ENCODE assay signal across 9 cellular contexts in genomic region chr9:4604678-4605095, GRCh38. TPM values are rescaled to one million over a fixed set of nuclear protein-coding genes. Genes with fewer than 3 reads are reported as not detected.
DNase-seq lines count a peak whose midpoint lies in the region; ATAC-seq and TF ChIP-seq lines count a peak whose summit lies in the region.
"Had no signal": no experiment of that assay in that cellular context is flagged by ENCODE, and none has a peak within 500 bp of the region (broad histone marks: within the 10 kb centered on the region; RNA-seq: fewer than 3 reads in every experiment).

No MANE protein-coding gene starts in this region.

- H3K27ac ChIP-seq in dorsolateral prefrontal cortex, result no peak overlapping the region
- H3K27ac ChIP-seq: skin epidermis had no signal

- ATAC-seq in HG03108 (IDR thresholded peaks at IDR 0.05; ENCODE audit: unreplicated experiment), result peak; percentile 84

- DNase-seq in activated gamma-delta T cell treated with Interleukin-2 at 50 U/mL for 16 hours (peak; percentile 74), activated gamma-delta T cell (lab: John Stamatoyannopoulos, UW) (no peak), NCI-H345 (lab: John Stamatoyannopoulos, UW) (peak; percentile 88), dorsolateral prefrontal cortex (peak in 3 of 10 donors; percentile 38 to 74 (median 68)), medulla oblongata (ENCODE audit: extremely low spot score) (peak; percentile 85)
- peak; percentile 57 for DNase-seq in activated CD4-positive, alpha-beta T cell treated with anti-CD3 and anti-CD28 coated beads, Interleukin-2, amount 50 U/mL, for 1 hour
- peak; percentile 19 to 41 for DNase-seq in stimulated activated CD8-positive, alpha-beta memory T cell treated with anti-CD3 and anti-CD28 coated beads, Interleukin-4, amount 100 ng/mL, for 4 hours (ENCODE audit: low read depth in 2 of 2, low spot score in 1 of 2)

- peak; percentile 50 to 84 (median 72) for TF ChIP-seq CTCF in dorsolateral prefrontal cortex (IDR thresholded peaks at IDR 0.05 in 54 of 56, conservative IDR thresholded peaks at IDR 0.05 in 2 of 56; ENCODE audit: low read depth in 1 of 56, partially characterized antibody in 56 of 56)

- intact Hi-C loops in dorsolateral prefrontal cortex (cut with DNase I), result loop anchor here in 1 of 2 donors (10.0 kb wide), 1 partner anchor 380 kb away; the partner anchor contains the start of gene JAK2

- no peaks in the 10 kb centered on the region for H3K27me3 ChIP-seq in dorsolateral prefrontal cortex

- no peak overlapping the region for H3K4me3 ChIP-seq in dorsolateral prefrontal cortex
- H3K4me3 ChIP-seq: skin epidermis had no signal

RNA-seq across cellular contexts. Expression of gene PLPP6, which starts 57.4 kb away (rescaled TPM):
- 10 to 100 TPM in 7 of 120 experiments, 1 to 10 TPM in 113; 3.1 to 11.2 (median 6.9) TPM for total RNA-seq in dorsolateral prefrontal cortex
